ENCODE assay signal across 13 cellular contexts in the genomic region with DNA sequence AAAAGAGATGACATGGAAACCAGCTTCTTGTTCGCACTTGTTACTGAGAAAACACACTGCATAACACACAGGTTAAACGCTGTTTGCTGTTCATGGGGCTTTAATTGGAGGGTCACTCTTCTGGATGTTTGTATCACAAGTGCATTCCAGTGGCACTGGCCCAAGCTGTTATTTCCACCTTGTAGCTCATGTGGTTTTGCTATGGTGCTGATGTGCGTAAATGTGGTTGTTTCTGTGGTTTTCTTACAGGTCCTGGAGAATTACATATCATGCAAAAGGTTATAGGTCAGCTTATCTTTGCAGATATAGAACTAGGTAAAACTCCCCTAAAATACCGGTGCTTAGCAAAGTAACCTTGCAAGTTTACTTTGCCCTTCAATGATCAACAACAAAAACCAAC.
A peak's percentile ranks its signal among the peaks of the same experiment; 100 is the strongest.
DNase-seq lines count a peak whose midpoint lies in the region; ATAC-seq and TF ChIP-seq lines count a peak whose summit lies in the region.
"Had no signal": no experiment of that assay in that cellular context is flagged by ENCODE, and none has a peak within 500 bp of the region (broad histone marks: within the 10 kb centered on the region; RNA-seq: fewer than 3 reads in every experiment).

No MANE protein-coding gene starts in this region.

- DNase-seq in A172 (ENCODE audit: low spot score) (peak; percentile 41), M059J (ENCODE audit: low read depth) (peak; percentile 93), astrocyte of the hippocampus (ENCODE audit: low read depth, low spot score) (peak; percentile 94), neural progenitor cell (ENCODE audit: low spot score) (no peak), stomach (no peak), head of caudate nucleus (no peak)
- DNase-seq: left ventricle myocardium inferior, NCI-H82, psoas muscle had no signal

- TF ChIP-seq EP300 in stomach (IDR thresholded peaks at IDR 0.05), result no peak

- H3K4me3 ChIP-seq in neural progenitor cell (no peak overlapping the region), stomach (no peak overlapping the region)
- H3K4me3 ChIP-seq: ascending aorta, left ventricle myocardium inferior, psoas muscle had no signal

- peaks cover 5% of the 10 kb centered on the region for H3K27me3 Mint-ChIP-seq in neural progenitor cell (ENCODE audit: insufficient read depth, low read depth)

- 45 to 61% (median 54%) methylated on average over 4 of the region's 4 CpGs for whole genome bisulfite sequencing in stomach, 5 donors

- H3K4me1 Mint-ChIP-seq in neural progenitor cell, result no peaks in the 10 kb centered on the region
- H3K4me1 Mint-ChIP-seq: IgD-negative memory B cell had no signal

- H3K79me2 ChIP-seq in neural progenitor cell (ENCODE audit: low read depth), result no peaks in the 10 kb centered on the region

- intact Hi-C loops in stomach (cut with DNase I; ENCODE audit: low total_unique reads) (no loop called here), head of caudate nucleus (cut with DNase I) (no loop called here)

- TF ChIP-seq POLR2A in stomach (IDR thresholded peaks at IDR 0.05), result no peak

- H3K4me2 ChIP-seq in neural progenitor cell, result no peak overlapping the region

- H4K20me1 ChIP-seq in neural progenitor cell (ENCODE audit: low read depth), result no peaks in the 10 kb centered on the region

- H3F3A ChIP-seq in neural progenitor cell (ENCODE audit: low read depth), result no peaks in the 10 kb centered on the region

- H3K4me1 ChIP-seq in neural progenitor cell (no peaks in the 10 kb centered on the region), stomach (peaks cover 0 to 9% (median 0%) of the 10 kb centered on the region in 4 donors)
- H3K4me1 ChIP-seq: ascending aorta, left ventricle myocardium inferior, psoas muscle had no signal

- H3K27ac ChIP-seq in neural progenitor cell, result no peak overlapping the region
- no peak overlapping the region for H3K27ac ChIP-seq in stomach
- H3K27ac ChIP-seq: ascending aorta, left ventricle myocardium inferior, psoas muscle had no signal

- H3K27me3 ChIP-seq in neural progenitor cell (no peaks in the 10 kb centered on the region), stomach (no peaks in the 10 kb centered on the region)
- H3K27me3 ChIP-seq: ascending aorta had no signal

- no peak overlapping the region for H3K4me3 Mint-ChIP-seq in neural progenitor cell
- H3K4me3 Mint-ChIP-seq: IgD-negative memory B cell had no signal

- H3K27ac Mint-ChIP-seq in neural progenitor cell, result no peak overlapping the region
- H3K27ac Mint-ChIP-seq: IgD-negative memory B cell had no signal

- H3K9me3 Mint-ChIP-seq in neural progenitor cell, result no peaks in the 10 kb centered on the region

- TF ChIP-seq CTCF in neural progenitor cell (IDR thresholded peaks at IDR 0.05) (no peak), stomach (IDR thresholded peaks at IDR 0.05) (no peak)

- H3K9ac ChIP-seq in neural progenitor cell, result no peak overlapping the region

- H3K9me3 ChIP-seq in neural progenitor cell (ENCODE audit: low read depth), result no peaks in the 10 kb centered on the region
- no peaks in the 10 kb centered on the region for H3K9me3 ChIP-seq in stomach
- H3K9me3 ChIP-seq: ascending aorta, psoas muscle had no signal

- H3K36me3 ChIP-seq in neural progenitor cell (no peaks in the 10 kb centered on the region), stomach (no peaks in the 10 kb centered on the region)
- H3K36me3 ChIP-seq: ascending aorta, left ventricle myocardium inferior had no signal

- no peak overlapping the region for H2AFZ ChIP-seq in neural progenitor cell (replicated peaks)

- no peaks in the 10 kb centered on the region for H3K36me3 Mint-ChIP-seq in neural progenitor cell
- H3K36me3 Mint-ChIP-seq: IgD-negative memory B cell had no signal

- ATAC-seq in GM18868 (IDR thresholded peaks at IDR 0.05; ENCODE audit: unreplicated experiment) (peak; percentile 61), HG02623 (IDR thresholded peaks at IDR 0.05; ENCODE audit: unreplicated experiment) (no peak)
- ATAC-seq: psoas muscle had no signal

Comparison
In these comparisons a context has a peak if more than half of its experiments do, and no peak if none do; other contexts are left out.
1. DNase-seq: peak in A172 (single experiment), M059J (single experiment) and astrocyte of the hippocampus (single experiment); none in neural progenitor cell (single experiment), stomach (single experiment) and head of caudate nucleus (0 of 42).